Comparison of ENCODE assay signal across 8 cellular contexts in genomic region chr4:84583871-84584373, GRCh38. TPM values are rescaled to one million over a fixed set of nuclear protein-coding genes. Genes with fewer than 3 reads are reported as not detected.
DNase-seq lines count a peak whose midpoint lies in the region.

No MANE protein-coding gene starts in this region.

- no peak overlapping the region for H2BK120ac ChIP-seq in trophoblast cell (ENCODE audit: insufficient read depth, low read length, poor library complexity)

- H2BK12ac ChIP-seq in trophoblast cell (ENCODE audit: low read length), result no peak overlapping the region

- H3K36me3 ChIP-seq in esophagus (ENCODE audit: control insufficient read depth in 2 of 2, insufficient read depth in 2 of 2, low read length in 1 of 2) (no peaks in the 10 kb centered on the region), trophoblast cell (ENCODE audit: control insufficient read depth in 1 of 2, insufficient read depth in 2 of 2, low read length in 2 of 2) (peaks cover 0 to 2% of the 10 kb centered on the region in 2 experiments), Karpas-422 (ENCODE audit: insufficient read depth, low read length) (no peaks in the 10 kb centered on the region)

- H3K9me3 ChIP-seq in esophagus (ENCODE audit: control insufficient read depth in 2 of 2, insufficient read depth in 1 of 2, low read depth in 1 of 2, low read length in 1 of 2) (peaks cover 0 to 2% of the 10 kb centered on the region in 2 donors), trophoblast cell (ENCODE audit: insufficient read depth, low read depth, low read length) (peaks cover 4% of the 10 kb centered on the region), Karpas-422 (ENCODE audit: low read length) (no peaks in the 10 kb centered on the region)

- H3K4me1 ChIP-seq in esophagus (ENCODE audit: control insufficient read depth in 2 of 2, insufficient read depth in 2 of 2, low read length in 1 of 2) (peaks cover 0 to 10% of the 10 kb centered on the region in 2 donors), trophoblast cell (ENCODE audit: control insufficient read depth in 1 of 2, insufficient read depth in 2 of 2, low read length in 2 of 2) (peaks cover 2 to 10% of the 10 kb centered on the region in 2 experiments), Karpas-422 (ENCODE audit: low read length) (no peaks in the 10 kb centered on the region)

- DNase-seq in DMS79 treated with DMSO at 0.1 percent for 48 hours (lab: John Stamatoyannopoulos, UW) (peak; percentile 41), DMS79 (lab: John Stamatoyannopoulos, UW) (no peak), RKO (ENCODE audit: low spot score) (peak; percentile 31), trophoblast cell (peak in 1 of 2 donors; percentile 41), retina (no peak), Karpas-422 (no peak), NCI-H2227 treated with DMSO at 0.1 percent for 48 hours (lab: John Stamatoyannopoulos, UW) (no peak)

- H3K27ac ChIP-seq in esophagus (ENCODE audit: low read depth in 2 of 2, low read length in 1 of 2) (peak overlapping the region; percentile 97 to 98), trophoblast cell (ENCODE audit: low read depth, low read length) (peak overlapping the region; percentile 93), Karpas-422 (ENCODE audit: low read length) (no peak overlapping the region)

- H3K4me2 ChIP-seq in trophoblast cell (ENCODE audit: low read length) (peak overlapping the region; percentile 62), Karpas-422 (ENCODE audit: low read depth, low read length, poor library complexity, severe bottlenecking) (no peak overlapping the region)

- peaks cover 16% of the 10 kb centered on the region for H3K79me1 ChIP-seq in trophoblast cell (ENCODE audit: low read length)

- H3K14ac ChIP-seq in trophoblast cell (ENCODE audit: low read length), result peak overlapping the region; percentile 81

- no peaks in the 10 kb centered on the region for H3K9me2 ChIP-seq in Karpas-422 (replicated peaks; ENCODE audit: insufficient read depth, low read length)

- peak overlapping the region; percentile 18 for H2AFZ ChIP-seq in trophoblast cell (ENCODE audit: insufficient read depth, low read length, poor library complexity)
- H2AFZ ChIP-seq in Karpas-422 (ENCODE audit: low read length), result no peak overlapping the region

- H3K9ac ChIP-seq in trophoblast cell (ENCODE audit: low read length) (peak overlapping the region; percentile 89), Karpas-422 (ENCODE audit: low read length) (no peak overlapping the region)

- no peak overlapping the region for H3K18ac ChIP-seq in trophoblast cell (ENCODE audit: low read length)

- no peak overlapping the region for H4K91ac ChIP-seq in trophoblast cell (ENCODE audit: low read depth, low read length)

- WGBS in esophagus, 2 donors, result 9 to 12% methylated on average over 15 of the region's 15 CpGs
- WGBS in trophoblast cell (ENCODE audit: extremely low coverage, insufficient coverage, insufficient read length), result no CpG with 5 or more reads among the region's 15 CpGs

- H3K4ac ChIP-seq in trophoblast cell (ENCODE audit: low read depth, low read length), result no peak overlapping the region

- H2BK5ac ChIP-seq in trophoblast cell (ENCODE audit: low read depth, low read length, poor library complexity), result peak overlapping the region; percentile 64

- H4K8ac ChIP-seq in trophoblast cell (ENCODE audit: low read depth, low read length), result no peak overlapping the region

- H3K23ac ChIP-seq in trophoblast cell (ENCODE audit: low read length), result no peak overlapping the region

- peaks cover 7% of the 10 kb centered on the region for H3K79me2 ChIP-seq in trophoblast cell (ENCODE audit: control insufficient read depth, insufficient read depth, low read length, poor library complexity)
- no peaks in the 10 kb centered on the region for H3K79me2 ChIP-seq in Karpas-422 (ENCODE audit: low read length)

- H3K27me3 ChIP-seq in esophagus (ENCODE audit: control insufficient read depth in 1 of 2, insufficient read depth in 2 of 2, low read length in 2 of 2) (no peaks in the 10 kb centered on the region), trophoblast cell (ENCODE audit: insufficient read depth, low read length) (no peaks in the 10 kb centered on the region), Karpas-422 (ENCODE audit: low read length) (no peaks in the 10 kb centered on the region)

- no peaks in the 10 kb centered on the region for H4K20me1 ChIP-seq in Karpas-422 (ENCODE audit: insufficient read depth, low read depth, low read length)

- no peak overlapping the region for H4K12ac ChIP-seq in trophoblast cell (ENCODE audit: low read depth, low read length)

- H3K4me3 ChIP-seq in esophagus (ENCODE audit: low read depth in 1 of 2, low read length in 2 of 2) (peak overlapping the region; percentile 55 to 86), trophoblast cell (ENCODE audit: low read depth, low read length) (peak overlapping the region; percentile 90), Karpas-422 (ENCODE audit: low read length) (no peak overlapping the region)

- H2AK5ac ChIP-seq in trophoblast cell (ENCODE audit: low read length), result no peak overlapping the region

RNA-seq across cellular contexts. Expression of gene CDS1, which starts 1.0 kb away (rescaled TPM):
- polyA plus RNA-seq in esophagus, result 10 to 100 TPM; 16.2 to 21.2 TPM
- polyA plus RNA-seq in trophoblast cell (2013), result 22.9 and 24.1 TPM in 2 replicates
- not detected in 2 replicates for total RNA-seq in Karpas-422 (2014; rRNA removed; shearing (Covaris generic); ENCODE audit: low replicate concordance)

Comparison
In these comparisons a context has a peak if more than half of its experiments do, and no peak if none do; other contexts are left out.
1. DNase-seq: peak in DMS79 treated with DMSO at 0.1 percent for 48 hours (single experiment) and RKO (single experiment); none in DMS79 (single experiment), retina (single experiment), Karpas-422 (single experiment) and NCI-H2227 treated with DMSO at 0.1 percent for 48 hours (single experiment).